Comparison of ENCODE assay signal across 12 cellular contexts in the genomic region with DNA sequence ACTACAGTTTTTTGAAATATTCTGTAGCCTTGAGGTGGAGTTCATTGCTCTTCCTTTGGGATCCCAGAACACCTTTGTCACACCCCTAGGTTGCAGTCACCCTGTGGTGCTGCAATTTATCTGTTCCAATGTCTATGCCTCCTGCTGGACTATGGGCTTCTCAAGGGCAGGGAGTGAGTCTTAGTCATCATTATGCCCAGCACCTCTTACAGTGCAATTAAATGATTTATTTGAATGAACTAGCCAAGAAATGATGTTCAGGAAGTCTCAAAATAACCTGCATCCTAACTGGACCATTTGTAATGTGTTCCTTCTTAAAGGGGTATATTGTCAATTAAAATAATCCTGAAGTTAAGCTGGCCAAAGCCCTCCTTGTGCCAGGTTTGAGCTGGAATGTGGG. TPM values are rescaled to one million over a fixed set of nuclear protein-coding genes. Genes with fewer than 3 reads are reported as not detected.
DNase-seq lines count a peak whose midpoint lies in the region; ATAC-seq and TF ChIP-seq lines count a peak whose summit lies in the region.
"Had no signal": no experiment of that assay in that cellular context is flagged by ENCODE, and none has a peak within 500 bp of the region (broad histone marks: within the 10 kb centered on the region; RNA-seq: fewer than 3 reads in every experiment).

No MANE protein-coding gene starts in this region.

- H3K4me3 Mint-ChIP-seq in chondrocyte (ENCODE audit: unreplicated experiment): no peak overlapping the region
- no peak overlapping the region for H3K4me3 Mint-ChIP-seq in activated T-cell treated with anti-CD3 and anti-CD28 coated beads, Interleukin-2, amount 50 U/mL, for 4 hours
- H3K4me3 Mint-ChIP-seq: CD14-positive monocyte; CD8-positive, alpha-beta T cell had no signal

- H3K36me3 Mint-ChIP-seq in chondrocyte (ENCODE audit: low read depth): peaks cover 4% of the 10 kb centered on the region
- H3K36me3 Mint-ChIP-seq in activated T-cell treated with anti-CD3 and anti-CD28 coated beads, Interleukin-2, amount 50 U/mL, for 4 hours (ENCODE audit: insufficient read depth): no peaks in the 10 kb centered on the region
- H3K36me3 Mint-ChIP-seq: CD14-positive monocyte; CD8-positive, alpha-beta T cell had no signal

- no peaks in the 10 kb centered on the region for H3K9me2 ChIP-seq in PC-3 (replicated peaks; ENCODE audit: low read length)

- H3K4me1 ChIP-seq in PC-3 (ENCODE audit: insufficient read depth, low read length) (peaks cover 31% of the 10 kb centered on the region), osteoblast (ENCODE audit: insufficient read depth, low read length) (peaks cover 46% of the 10 kb centered on the region), upper lobe of left lung (no peaks in the 10 kb centered on the region)

- CTCF ChIA-PET in PC-3 (lab: Charles Lee): no interaction called here

- no peak overlapping the region for H2AFZ ChIP-seq in PC-3 (ENCODE audit: low read length)
- H2AFZ ChIP-seq in osteoblast (ENCODE audit: low read length): no peak overlapping the region

- peak; percentile 52 for DNase-seq in EH (ENCODE audit: low read depth)
- DNase-seq in PC-3: no peak
- no peak for DNase-seq in chondrocyte (ENCODE audit: low spot score)
- DNase-seq in osteoblast (ENCODE audit: insufficient read length, low spot score, missing footprints): no peak
- DNase-seq in substantia nigra (lab: John Stamatoyannopoulos, UW): no peak
- DNase-seq in LoVo (ENCODE audit: low spot score): no peak
- no peak for DNase-seq in activated T-cell treated with anti-CD3 and anti-CD28 coated beads, Interleukin-2, amount 50 U/mL, for 4 hours
- DNase-seq in upper lobe of left lung: no peak
- DNase-seq: CD8-positive, alpha-beta T cell; DMS53 had no signal

- peaks cover 89% of the 10 kb centered on the region for H3K4me1 Mint-ChIP-seq in chondrocyte (ENCODE audit: low read depth)
- H3K4me1 Mint-ChIP-seq in activated T-cell treated with anti-CD3 and anti-CD28 coated beads, Interleukin-2, amount 50 U/mL, for 4 hours (ENCODE audit: low read depth): peaks cover 3% of the 10 kb centered on the region
- H3K4me1 Mint-ChIP-seq: CD14-positive monocyte had no signal

- H4K20me1 ChIP-seq in PC-3 (ENCODE audit: low read length) (no peaks in the 10 kb centered on the region), osteoblast (ENCODE audit: insufficient read depth, low read length) (no peaks in the 10 kb centered on the region)

- TF ChIP-seq EP300 in upper lobe of left lung (IDR thresholded peaks at IDR 0.05): no peak

- H3K4me3 ChIP-seq in PC-3 (ENCODE audit: low read length) (no peak overlapping the region), osteoblast (ENCODE audit: insufficient read depth, low read length) (no peak overlapping the region), upper lobe of left lung (no peak overlapping the region)

- H3K9me3 ChIP-seq in PC-3 (ENCODE audit: low read length) (no peaks in the 10 kb centered on the region), osteoblast (ENCODE audit: low read depth, low read length) (no peaks in the 10 kb centered on the region), upper lobe of left lung (no peaks in the 10 kb centered on the region)

- no peak overlapping the region for H3K27ac ChIP-seq in PC-3 (ENCODE audit: low read length)
- H3K27ac ChIP-seq in osteoblast (ENCODE audit: low read depth, low read length): peak overlapping the region; percentile 93
- H3K27ac ChIP-seq in substantia nigra (ENCODE audit: low read depth, low read length, poor library complexity, severe bottlenecking): no peak overlapping the region
- no peak overlapping the region for H3K27ac ChIP-seq in upper lobe of left lung

- intact Hi-C loops in PC-3 (cut with micrococcal nuclease): no loop called here

- ATAC-seq in PC-3 (peak; percentile 17; the same call in 1 of the 2 replicates), upper lobe of left lung (ENCODE audit: low FRiP score in 2 of 2) (no peak)
- no peak for ATAC-seq in activated T-cell treated with anti-CD3 and anti-CD28 coated beads, Interleukin-2, amount 50 U/mL, for 4 hours
- ATAC-seq: CD8-positive, alpha-beta T cell; HCT116 had no signal

- H3K79me2 ChIP-seq in PC-3 (ENCODE audit: low read length): no peaks in the 10 kb centered on the region
- no peaks in the 10 kb centered on the region for H3K79me2 ChIP-seq in osteoblast (ENCODE audit: insufficient read depth, low read length)

- H3K27ac Mint-ChIP-seq in chondrocyte (ENCODE audit: unreplicated experiment): peak overlapping the region; percentile 82
- H3K27ac Mint-ChIP-seq: CD14-positive monocyte; CD8-positive, alpha-beta T cell had no signal

- no peak overlapping the region for H3K4me2 ChIP-seq in PC-3 (ENCODE audit: low read length)
- no peak overlapping the region for H3K4me2 ChIP-seq in osteoblast (ENCODE audit: insufficient read depth, low read length)

- H3K9ac ChIP-seq in PC-3 (ENCODE audit: low read length): no peak overlapping the region

- H3F3A ChIP-seq in PC-3 (ENCODE audit: low read length, unreplicated experiment): no peaks in the 10 kb centered on the region

- TF ChIP-seq CTCF in PC-3 (conservative IDR thresholded peaks at IDR 0.05; ENCODE audit: low read depth, low read length): no peak
- no peak for TF ChIP-seq CTCF in chondrocyte (IDR thresholded peaks at IDR 0.05)
- no peak for TF ChIP-seq CTCF in osteoblast (IDR thresholded peaks at IDR 0.05; ENCODE audit: extremely low read depth, low read depth, low read length)
- TF ChIP-seq CTCF in upper lobe of left lung (IDR thresholded peaks at IDR 0.05): no peak

- H3K9me3 Mint-ChIP-seq in chondrocyte (ENCODE audit: low read depth): peaks cover 6% of the 10 kb centered on the region
- H3K9me3 Mint-ChIP-seq in activated T-cell treated with anti-CD3 and anti-CD28 coated beads, Interleukin-2, amount 50 U/mL, for 4 hours: no peaks in the 10 kb centered on the region
- H3K9me3 Mint-ChIP-seq: CD8-positive, alpha-beta T cell had no signal

- POLR2A ChIA-PET in PC-3 (lab: Charles Lee; ENCODE audit: unreplicated experiment): no interaction called here

- H3K27me3 ChIP-seq in PC-3 (ENCODE audit: low read length): no peaks in the 10 kb centered on the region
- no peaks in the 10 kb centered on the region for H3K27me3 ChIP-seq in osteoblast (ENCODE audit: insufficient read depth, low read length)
- H3K27me3 ChIP-seq in upper lobe of left lung: no peaks in the 10 kb centered on the region

- no peak for TF ChIP-seq POLR2A in upper lobe of left lung (IDR thresholded peaks at IDR 0.05)

- H3K36me3 ChIP-seq in PC-3 (ENCODE audit: low read depth, low read length): no peaks in the 10 kb centered on the region
- no peaks in the 10 kb centered on the region for H3K36me3 ChIP-seq in osteoblast (ENCODE audit: insufficient read depth, low read length)
- H3K36me3 ChIP-seq in upper lobe of left lung: no peaks in the 10 kb centered on the region

- H3K27me3 Mint-ChIP-seq in chondrocyte (ENCODE audit: low read depth): no peaks in the 10 kb centered on the region
- H3K27me3 Mint-ChIP-seq in activated T-cell treated with anti-CD3 and anti-CD28 coated beads, Interleukin-2, amount 50 U/mL, for 4 hours (ENCODE audit: low read depth): peaks cover 12% of the 10 kb centered on the region

- no TSS peak for BruUV-seq in PC-3 (replicated peaks; lab: Mats Ljungman, UMichigan)

RNA-seq across cellular contexts. Expression of gene SHC4, which starts 28.5 kb away (rescaled TPM):
- total RNA-seq in PC-3 (2014; rRNA removed) (2.4 and 4.3 TPM in 2 replicates), chondrocyte (35.3 to 61.8 TPM (median 35.6 TPM) in 3 replicates), osteoblast (0.72 and 1.5 TPM in 2 replicates), upper lobe of left lung (under 1 TPM in 4 of 6 donors, not detected in 2; under 0.01 to 0.59 (median 0.20) TPM)
- 1 to 10 TPM; 1.7 to 2.3 (median 2.2) TPM for total RNA-seq in activated T-cell treated with anti-CD3 and anti-CD28 coated beads, Interleukin-2, amount 50 U/mL, for 4 hours
- total RNA-seq: CD8-positive, alpha-beta T cell had no signal

RNA-seq across cellular contexts. Expression of gene EID1, which starts 57.3 kb away (rescaled TPM):
- total RNA-seq in PC-3 (2014; rRNA removed): 98.7 and 115 TPM in 2 replicates
- 118 to 202 TPM (median 122 TPM) in 3 replicates for total RNA-seq in chondrocyte
- total RNA-seq in osteoblast: 193 and 206 TPM in 2 replicates
- 100 to 1,000 TPM; 109 to 115 (median 109) TPM for total RNA-seq in activated T-cell treated with anti-CD3 and anti-CD28 coated beads, Interleukin-2, amount 50 U/mL, for 4 hours
- 100 to 1,000 TPM in 4 of 6 donors, 10 to 100 TPM in 2; 56.6 to 147 (median 109) TPM for total RNA-seq in upper lobe of left lung
